ENCODE assay signal across 8 cellular contexts in the genomic region with DNA sequence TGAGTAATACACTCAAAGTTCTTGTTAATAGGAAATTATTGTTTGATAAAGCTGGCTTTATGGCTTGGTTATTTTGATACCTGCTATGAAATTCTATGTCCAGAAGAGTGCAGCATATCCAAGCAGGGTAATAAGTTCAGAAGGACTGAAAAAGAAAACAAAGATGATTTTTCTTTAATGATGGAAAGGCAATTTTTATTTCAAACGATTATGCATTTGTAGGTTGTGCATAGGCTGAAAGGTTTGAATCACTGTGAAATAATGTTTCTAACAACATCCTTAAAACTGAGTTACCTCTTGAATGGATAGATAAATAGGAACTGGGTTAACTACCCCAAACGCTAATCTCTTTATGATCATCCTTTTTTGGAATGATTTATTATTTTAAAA. TPM values are rescaled to one million over a fixed set of nuclear protein-coding genes. Genes with fewer than 3 reads are reported as not detected.
DNase-seq lines count a peak whose midpoint lies in the region; ATAC-seq, FAIRE-seq and TF ChIP-seq lines count a peak whose summit lies in the region.

No MANE protein-coding gene starts in this region.

- POLR2A ChIA-PET in A549 (lab: Yijun Ruan, JAX), result no interaction called here
- POLR2A ChIA-PET in PC-9 (lab: Charles Lee; ENCODE audit: unreplicated experiment), result interaction anchor here (0.6 kb wide), 1 partner anchor 479 kb away, joined by 4 read pairs; no protein-coding TSS in a partner anchor

- H3K27ac ChIP-seq in A549 (no peak overlapping the region), PC-9 (peak overlapping the region; percentile 19; the same call in 1 of the 2 replicates), duodenal mucosa (ENCODE audit: low read depth, low read length) (no peak overlapping the region)

- TF ChIP-seq POLR2A in A549 (IDR thresholded peaks at IDR 0.05; ENCODE audit: low read length), result no peak

- no peaks in the 10 kb centered on the region for H4K20me1 ChIP-seq in PC-9 (ENCODE audit: insufficient read depth)

- peaks cover 9% of the 10 kb centered on the region for H3K4me1 Mint-ChIP-seq in osteocyte (ENCODE audit: unreplicated experiment)

- H3K79me2 ChIP-seq in PC-9 (ENCODE audit: low read depth), result peaks cover 13% of the 10 kb centered on the region; the same call in 1 of the 2 replicates

- DNase-seq in A549 (ENCODE audit: low read depth in 1 of 2, low spot score in 1 of 2), result peak in 1 of 2 experiments; percentile 4
- no peak for DNase-seq in GM12864 (ENCODE audit: low read depth)
- no peak for DNase-seq in PC-9
- no peak for DNase-seq in osteocyte (ENCODE audit: extremely low spot score, unreplicated experiment)
- DNase-seq in NCI-H1436 (lab: John Stamatoyannopoulos, UW), result no peak
- no peak for DNase-seq in NOMO-1 treated with DMSO at 0.1 percent for 48 hours (lab: John Stamatoyannopoulos, UW; ENCODE audit: unreplicated experiment)

- peak in 1 of 2 experiments; percentile 8; a peak in 1 of 5 replicates for TF ChIP-seq RAD21 in A549 (conservative IDR thresholded peaks at IDR 0.05 in 1 of 2, IDR thresholded peaks at IDR 0.05 in 1 of 2)

- intact Hi-C loops in PC-9 (cut with micrococcal nuclease; ENCODE audit: unreplicated experiment), result loop anchor here (1.0 to 5.0 kb wide), 5 partner anchors 222 to 1476 kb away; no protein-coding TSS in a partner anchor

- H3F3A ChIP-seq in PC-9 (ENCODE audit: insufficient read depth, low read depth), result peaks cover 11% of the 10 kb centered on the region; the same call in 1 of the 2 replicates

- no peak overlapping the region for H2AFZ ChIP-seq in PC-9

- H3K36me3 ChIP-seq in PC-9 (ENCODE audit: low read depth), result no peaks in the 10 kb centered on the region
- H3K36me3 ChIP-seq in duodenal mucosa (ENCODE audit: control insufficient read depth in 1 of 2, insufficient read depth in 2 of 2, low read length in 2 of 2), result no peaks in the 10 kb centered on the region

- peak overlapping the region in 1 of 2 donors; percentile 70 for H3K9ac ChIP-seq in duodenal mucosa (ENCODE audit: low read depth in 1 of 2, low read length in 2 of 2)

- no peaks in the 10 kb centered on the region for H3K27me3 ChIP-seq in PC-9 (ENCODE audit: insufficient read depth, low read depth)
- H3K27me3 ChIP-seq in duodenal mucosa (ENCODE audit: control insufficient read depth in 1 of 2, insufficient read depth in 2 of 2, low read length in 2 of 2), result no peaks in the 10 kb centered on the region

- ATAC-seq in A549 (no peak), GM21786 (IDR thresholded peaks at IDR 0.05; ENCODE audit: unreplicated experiment) (no peak)

- H3K36me3 Mint-ChIP-seq in osteocyte (ENCODE audit: unreplicated experiment), result no peaks in the 10 kb centered on the region

- 23% methylated on average over 2 of the region's 2 CpGs for WGBS in A549 (ENCODE audit: missing lambda C conversion rate)

- H3K9me2 ChIP-seq in PC-9 (ENCODE audit: insufficient read depth), result no peaks in the 10 kb centered on the region

- H3K4me3 Mint-ChIP-seq in osteocyte (ENCODE audit: unreplicated experiment), result no peak overlapping the region

- no peaks in the 10 kb centered on the region for H3K9me3 ChIP-seq in A549
- no peaks in the 10 kb centered on the region for H3K9me3 ChIP-seq in PC-9 (ENCODE audit: insufficient read depth, low read depth)
- H3K9me3 ChIP-seq in duodenal mucosa (ENCODE audit: control insufficient read depth in 1 of 2, low read length in 2 of 2), result no peaks in the 10 kb centered on the region

- peak; percentile 21; the same call in 2 of the 3 replicates for TF ChIP-seq CTCF in A549 (IDR thresholded peaks at IDR 0.05)
- peak; percentile 28 for TF ChIP-seq CTCF in GM12864 (IDR thresholded peaks at IDR 0.05; ENCODE audit: low read depth, low read length, missing control alignments)
- peak; percentile 72 for TF ChIP-seq CTCF in PC-9 (conservative IDR thresholded peaks at IDR 0.05)
- TF ChIP-seq CTCF in osteocyte (IDR thresholded peaks at IDR 0.05), result peak; percentile 44

- CTCF ChIA-PET in A549 (lab: Yijun Ruan, JAX), result interaction anchor here (2.0 kb wide), 1 partner anchor 17 kb away, joined by 5 read pairs; no protein-coding TSS in a partner anchor
- CTCF ChIA-PET in PC-9 (lab: Charles Lee), result interaction anchor here (0.6 to 1.4 kb wide), 5 partner anchors 90 to 386 kb away, joined by 3 to 6 read pairs (median 3); no protein-coding TSS in a partner anchor

- H3K27me3 Mint-ChIP-seq in osteocyte (ENCODE audit: unreplicated experiment), result peaks cover 61% of the 10 kb centered on the region

- H3K4me1 ChIP-seq in A549 (peaks cover 17% of the 10 kb centered on the region; the same call in 2 of the 3 replicates), PC-9 (replicated peaks; ENCODE audit: insufficient read depth) (peaks cover 32% of the 10 kb centered on the region), duodenal mucosa (ENCODE audit: control insufficient read depth in 1 of 2, insufficient read depth in 2 of 2, low read length in 2 of 2) (peaks cover 19 to 24% of the 10 kb centered on the region in 2 donors)

- TF ChIP-seq EP300 in A549 (IDR thresholded peaks at IDR 0.05), result no peak

- no peak overlapping the region for H3K4me2 ChIP-seq in A549
- H3K4me2 ChIP-seq in PC-9, result peak overlapping the region; percentile 88

- no peak for FAIRE-seq in A549 (lab: Jason Lieb, UNC)

- H3K27ac Mint-ChIP-seq in osteocyte (ENCODE audit: unreplicated experiment), result no peak overlapping the region

- no peaks in the 10 kb centered on the region for H3K9me3 Mint-ChIP-seq in osteocyte (ENCODE audit: unreplicated experiment)

- H3K4me3 ChIP-seq in A549, result no peak overlapping the region; the same call in 2 of the 3 replicates
- peak overlapping the region; percentile 98; the same call in 1 of the 2 replicates for H3K4me3 ChIP-seq in GM12864 (ENCODE audit: low read depth, low read length)
- H3K4me3 ChIP-seq in PC-9, result peak overlapping the region; percentile 73; the same call in 1 of the 2 replicates
- H3K4me3 ChIP-seq in duodenal mucosa (ENCODE audit: low read depth in 1 of 2, low read length in 2 of 2), result peak overlapping the region; percentile 94

- TSS peak; percentile 54 for BruUV-seq in PC-9 (replicated peaks; lab: Mats Ljungman, UMichigan)

TF ChIP-seq in A549, 52 proteins besides CTCF, POLR2A, EP300 and RAD21:
- TF ChIP-seq, protein P1, sequence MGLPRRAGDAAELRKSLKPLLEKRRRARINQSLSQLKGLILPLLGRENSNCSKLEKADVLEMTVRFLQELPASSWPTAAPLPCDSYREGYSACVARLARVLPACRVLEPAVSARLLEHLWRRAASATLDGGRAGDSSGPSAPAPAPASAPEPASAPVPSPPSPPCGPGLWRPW (IDR thresholded peaks at IDR 0.05), result no peak
- TF ChIP-seq SMC3 (IDR thresholded peaks at IDR 0.05) (no peak), ZFP36 (IDR thresholded peaks at IDR 0.05; ENCODE audit: borderline replicate concordance, partially characterized antibody) (no peak), KDM5A (IDR thresholded peaks at IDR 0.05) (no peak), BHLHE40 (IDR thresholded peaks at IDR 0.05; ENCODE audit: low read depth, low read length) (no peak), ESRRA (IDR thresholded peaks at IDR 0.05; ENCODE audit: borderline replicate concordance, low read length) (no peak), MAFK (IDR thresholded peaks at IDR 0.05; ENCODE audit: partially characterized antibody) (no peak), FOSL2 (IDR thresholded peaks at IDR 0.05) (no peak), FOSL2 (CRISPR knock-in tag; IDR thresholded peaks at IDR 0.05) (no peak), EHF (CRISPR knock-in tag; IDR thresholded peaks at IDR 0.05) (no peak), RARB (CRISPR knock-in tag; IDR thresholded peaks at IDR 0.05) (no peak), SREBF2 (IDR thresholded peaks at IDR 0.05) (no peak), HDAC2 (IDR thresholded peaks at IDR 0.05) (no peak)
- TF ChIP-seq, protein P2, sequence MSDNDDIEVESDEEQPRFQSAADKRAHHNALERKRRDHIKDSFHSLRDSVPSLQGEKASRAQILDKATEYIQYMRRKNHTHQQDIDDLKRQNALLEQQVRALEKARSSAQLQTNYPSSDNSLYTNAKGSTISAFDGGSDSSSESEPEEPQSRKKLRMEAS (IDR thresholded peaks at IDR 0.05), result no peak
- TF ChIP-seq, protein P3, sequence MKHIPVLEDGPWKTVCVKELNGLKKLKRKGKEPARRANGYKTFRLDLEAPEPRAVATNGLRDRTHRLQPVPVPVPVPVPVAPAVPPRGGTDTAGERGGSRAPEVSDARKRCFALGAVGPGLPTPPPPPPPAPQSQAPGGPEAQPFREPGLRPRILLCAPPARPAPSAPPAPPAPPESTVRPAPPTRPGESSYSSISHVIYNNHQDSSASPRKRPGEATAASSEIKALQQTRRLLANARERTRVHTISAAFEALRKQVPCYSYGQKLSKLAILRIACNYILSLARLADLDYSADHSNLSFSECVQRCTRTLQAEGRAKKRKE (CRISPR knock-in tag; IDR thresholded peaks at IDR 0.05; ENCODE audit: low read depth), result no peak
TF ChIP-seq in A549: peak in this region for 0.

RNA-seq across cellular contexts. Expression of a gene that starts 1.4 kb away (rescaled TPM):
- polyA plus RNA-seq in A549 (2011; rRNA removed) (0.04 and 0.05 TPM in 2 replicates), A549 (2017; fragmentation: RNase III; extraction: RNeasy Plus Mini Kit Qiagen cat#74134 plus additional on column Dnase treatment) (0.01 TPM in 2 of 3 replicates, not detected in the other)
- polyA plus RNA-seq in A549 (2012; cell fraction: cytosol; rRNA removed), result 0.01 TPM in 2 replicates
- 0.01 and 0.02 TPM in 2 replicates for polyA plus RNA-seq in A549 (2012; cell fraction: nucleus; rRNA removed)
- 0.05 TPM in 1 of 2 replicates, not detected in the other for polyA minus RNA-seq in A549 (2011; rRNA and poly(A)+ RNA removed)
- total RNA-seq in PC-9 (2021) (13.3 and 13.4 TPM in 2 replicates), osteocyte (6.8 and 7.0 TPM in 2 replicates)

Comparison
In these comparisons a context has a peak if more than half of its experiments do, and no peak if none do; other contexts are left out.
1. CTCF ChIP-seq: peak in every context shown above with its lines; median percentile 72 in PC-9; 44 in osteocyte; 28 in GM12864; 21 in A549.